In genomic region chr6:165599121-165599520, GRCh38 we compare ENCODE assay signal across 22 cellular contexts.
"Had no signal": no experiment of that assay in that cellular context is flagged by ENCODE, and none has a peak within 500 bp of the region (broad histone marks: within the 10 kb centered on the region; RNA-seq: fewer than 3 reads in every experiment).

No MANE protein-coding gene starts in this region.

- H3K4me1 ChIP-seq: foreskin keratinocyte, lower lobe of right lung, pancreas, stomach, upper lobe of left lung, uterus had no signal

- H3K36me3 Mint-ChIP-seq: memory B cell, mesothelial cell of epicardium, natural killer cell had no signal

- H3K27me3 Mint-ChIP-seq: memory B cell, progenitor cell of endocrine pancreas had no signal

- H3K4me3 Mint-ChIP-seq: memory B cell, mesothelial cell of epicardium, natural killer cell, neural crest cell had no signal

- H3K36me3 ChIP-seq: lower lobe of right lung, pancreas, stomach, thoracic aorta, upper lobe of left lung, uterus had no signal

- H3K27ac ChIP-seq: foreskin keratinocyte, hepatocyte, left ventricle myocardium inferior, lower lobe of right lung, pancreas, stomach, thoracic aorta, upper lobe of left lung, uterus had no signal

- H2AFZ ChIP-seq: hepatocyte had no signal

- H3K27me3 ChIP-seq: foreskin keratinocyte, hepatocyte, pancreas, stomach, upper lobe of left lung, uterus had no signal

- DNase-seq: dermis blood vessel endothelial cell; erythroblast; foreskin keratinocyte; kidney; left cardiac atrium; left ventricle myocardium inferior; lower lobe of right lung; natural killer cell; occipital lobe; pancreas; small intestine; stimulated activated CD4-positive, alpha-beta T cell treated with anti-CD3 and anti-CD28 coated beads, Interleukin-12 subunit alpha, Interleukin-12 subunit beta, amount 100 ng/mL, for 4 hours; stimulated activated naive CD4-positive, alpha-beta T cell; stomach; uterus had no signal

- H3K27ac Mint-ChIP-seq: memory B cell, mesothelial cell of epicardium, natural killer cell, progenitor cell of endocrine pancreas had no signal

- H3K9me3 ChIP-seq: lower lobe of right lung, pancreas, stomach, thoracic aorta, upper lobe of left lung, uterus had no signal

- H3K4me3 ChIP-seq: hepatocyte, left ventricle myocardium inferior, lower lobe of right lung, pancreas, stomach, thoracic aorta, upper lobe of left lung, uterus had no signal

- H3K4me1 Mint-ChIP-seq: memory B cell, natural killer cell had no signal

- H3K4me2 ChIP-seq: hepatocyte had no signal

- H3K79me2 ChIP-seq: hepatocyte had no signal
